17 cellular contexts compared by ENCODE assay signal in genomic region chr10:73465978-73466709, GRCh38. TPM values are rescaled to one million over a fixed set of nuclear protein-coding genes. Genes with fewer than 3 reads are reported as not detected.
DNase-seq lines count a peak whose midpoint lies in the region; ATAC-seq, FAIRE-seq and TF ChIP-seq lines count a peak whose summit lies in the region.
"Had no signal": no experiment of that assay in that cellular context is flagged by ENCODE, and none has a peak within 500 bp of the region (broad histone marks: within the 10 kb centered on the region; RNA-seq: fewer than 3 reads in every experiment).

No MANE protein-coding gene starts in this region.

- FAIRE-seq in frontal cortex (lab: Jason Lieb, UNC), result no peak
- FAIRE-seq: D721Med, H1 had no signal

- no peak overlapping the region for H3K4me3 Mint-ChIP-seq in T-helper 2 cell treated with Interferon-gamma antibody and Interleukin-4, amounts not matched to agents 5 μg/mL and 100 μg/mL, for 36 hours
- H3K4me3 Mint-ChIP-seq in nephron, result peak overlapping the region in 1 of 3 experiments; percentile 74
- no peak overlapping the region for H3K4me3 Mint-ChIP-seq in stimulated activated naive B cell treated with anti-CD40 and anti-IgM and Interleukin-4, amounts not matched to agents 10 μg/mL and 1 μg/mL and 100 μg/mL, for 72 hours
- H3K4me3 Mint-ChIP-seq: CD14-positive monocyte; CD8-positive, alpha-beta T cell had no signal

- no peak for TF ChIP-seq CTCF in nephron (IDR thresholded peaks at IDR 0.05; ENCODE audit: unreplicated experiment in 3 of 3)

- no peak for ATAC-seq in stimulated activated naive B cell treated with anti-CD40 and anti-IgM and Interleukin-4, amounts not matched to agents 10 μg/mL and 1 μg/mL and 100 μg/mL, for 72 hours (replicated peaks)
- no peak for ATAC-seq in HG02884 (IDR thresholded peaks at IDR 0.05; ENCODE audit: unreplicated experiment)
- ATAC-seq in left cardiac atrium, result no peak
- ATAC-seq: CD8-positive, alpha-beta T cell had no signal

- no peaks in the 10 kb centered on the region for H3K27me3 Mint-ChIP-seq in T-helper 2 cell treated with Interferon-gamma antibody and Interleukin-4, amounts not matched to agents 5 μg/mL and 100 μg/mL, for 36 hours (ENCODE audit: low read depth)
- no peaks in the 10 kb centered on the region for H3K27me3 Mint-ChIP-seq in nephron (ENCODE audit: low read depth)
- no peaks in the 10 kb centered on the region for H3K27me3 Mint-ChIP-seq in stimulated activated naive B cell treated with anti-CD40 and anti-IgM and Interleukin-4, amounts not matched to agents 10 μg/mL and 1 μg/mL and 100 μg/mL, for 72 hours

- intact Hi-C loops in left cardiac atrium (cut with DNase I), result no loop called here

- H3K27ac Mint-ChIP-seq in T-helper 2 cell treated with Interferon-gamma antibody and Interleukin-4, amounts not matched to agents 5 μg/mL and 100 μg/mL, for 36 hours, result peak overlapping the region; percentile 27
- H3K27ac Mint-ChIP-seq in nephron, result peak overlapping the region in 2 of 3 experiments; percentile 7 to 37
- H3K27ac Mint-ChIP-seq in stimulated activated naive B cell treated with anti-CD40 and anti-IgM and Interleukin-4, amounts not matched to agents 10 μg/mL and 1 μg/mL and 100 μg/mL, for 72 hours, result peak overlapping the region; percentile 1
- H3K27ac Mint-ChIP-seq: CD14-positive monocyte had no signal

- H3K27ac ChIP-seq in cingulate gyrus (ENCODE audit: low read depth, low read length), result peak overlapping the region; percentile 6
- H3K27ac ChIP-seq: 22Rv1 had no signal

- peaks cover 20% of the 10 kb centered on the region for H3K4me1 Mint-ChIP-seq in T-helper 2 cell treated with Interferon-gamma antibody and Interleukin-4, amounts not matched to agents 5 μg/mL and 100 μg/mL, for 36 hours (ENCODE audit: low read depth)
- H3K4me1 Mint-ChIP-seq in nephron, result peaks cover 29% of the 10 kb centered on the region
- peaks cover 8 to 9% of the 10 kb centered on the region in 2 donors for H3K4me1 Mint-ChIP-seq in stimulated activated naive B cell treated with anti-CD40 and anti-IgM and Interleukin-4, amounts not matched to agents 10 μg/mL and 1 μg/mL and 100 μg/mL, for 72 hours

- DNase-seq in T-helper 2 cell treated with Interferon-gamma antibody and Interleukin-4, amounts not matched to agents 5 μg/mL and 100 μg/mL, for 36 hours (ENCODE audit: low spot score), result no peak
- DNase-seq in T-helper 2 cell (no peak), frontal cortex (ENCODE audit: low spot score in 2 of 2) (no peak), left cardiac atrium (no peak)
- DNase-seq in stimulated activated naive B cell treated with anti-CD40 and anti-IgM and Interleukin-4, amounts not matched to agents 10 μg/mL and 1 μg/mL and 100 μg/mL, for 72 hours, result no peak
- DNase-seq: CD8-positive, alpha-beta T cell; COR-L47; DMS153; DND-41; GDM1 had no signal

- H3K36me3 Mint-ChIP-seq in T-helper 2 cell treated with Interferon-gamma antibody and Interleukin-4, amounts not matched to agents 5 μg/mL and 100 μg/mL, for 36 hours (ENCODE audit: low read depth), result peaks cover 55% of the 10 kb centered on the region
- peaks cover 60% of the 10 kb centered on the region for H3K36me3 Mint-ChIP-seq in nephron (ENCODE audit: low read depth)
- H3K36me3 Mint-ChIP-seq in stimulated activated naive B cell treated with anti-CD40 and anti-IgM and Interleukin-4, amounts not matched to agents 10 μg/mL and 1 μg/mL and 100 μg/mL, for 72 hours, result peaks cover 31 to 41% of the 10 kb centered on the region in 2 donors

- no peaks in the 10 kb centered on the region for H3K9me3 Mint-ChIP-seq in T-helper 2 cell treated with Interferon-gamma antibody and Interleukin-4, amounts not matched to agents 5 μg/mL and 100 μg/mL, for 36 hours
- no peaks in the 10 kb centered on the region for H3K9me3 Mint-ChIP-seq in nephron
- no peaks in the 10 kb centered on the region for H3K9me3 Mint-ChIP-seq in stimulated activated naive B cell treated with anti-CD40 and anti-IgM and Interleukin-4, amounts not matched to agents 10 μg/mL and 1 μg/mL and 100 μg/mL, for 72 hours
- H3K9me3 Mint-ChIP-seq: CD14-positive monocyte; CD8-positive, alpha-beta T cell had no signal

RNA-seq across cellular contexts. Expression of gene PPP3CB, which starts 29.7 kb away (rescaled TPM):
- total RNA-seq in frontal cortex (111 TPM), left cardiac atrium (10 to 100 TPM; 44.0 to 45.7 TPM)

RNA-seq across cellular contexts. Expression of gene MSS51, which starts 32.8 kb away (rescaled TPM):
- 1.6 TPM for total RNA-seq in frontal cortex
- 1 to 10 TPM; 1.2 to 2.3 TPM for total RNA-seq in left cardiac atrium

RNA-seq across cellular contexts. Expression of gene ANXA7, which starts 52.3 kb away (rescaled TPM):
- total RNA-seq in frontal cortex, result 25.7 TPM
- 100 to 1,000 TPM in 1 of 2 donors, 10 to 100 TPM in 1; 97.0 to 116 TPM for total RNA-seq in left cardiac atrium
